ENCODE assay signal across 11 cellular contexts in genomic region chr3:38173834-38174418, GRCh38. TPM values are rescaled to one million over a fixed set of nuclear protein-coding genes. Genes with fewer than 3 reads are reported as not detected.
A peak's percentile ranks its signal among the peaks of the same experiment; 100 is the strongest.
DNase-seq lines count a peak whose midpoint lies in the region; ATAC-seq, FAIRE-seq and TF ChIP-seq lines count a peak whose summit lies in the region.
"Had no signal": no experiment of that assay in that cellular context is flagged by ENCODE, and none has a peak within 500 bp of the region (broad histone marks: within the 10 kb centered on the region; RNA-seq: fewer than 3 reads in every experiment).

No MANE protein-coding gene starts in this region.

- POLR2A ChIA-PET in CD8-positive, alpha-beta T cell (lab: Charles Lee) = no interaction called here

- no peaks in the 10 kb centered on the region for H3K9me3 ChIP-seq in CD8-positive, alpha-beta T cell (ENCODE audit: low read length)

- peaks cover 12% of the 10 kb centered on the region for H3K36me3 Mint-ChIP-seq in CD8-positive, alpha-beta T cell
- peaks cover 12% of the 10 kb centered on the region for H3K36me3 Mint-ChIP-seq in activated T-helper 2 cell treated with anti-CD3 and anti-CD28 coated beads, Interferon-gamma antibody, Interleukin-2, Interleukin-4, amounts not matched to agents 10 μg/mL and 5 μg/mL and 100 μg/mL, durations not matched to agents 14 hours and 24 hours and 36 hours (ENCODE audit: low read depth)

- H3K4me1 Mint-ChIP-seq in CD8-positive, alpha-beta T cell (ENCODE audit: low read depth) = peaks cover 63% of the 10 kb centered on the region
- H3K4me1 Mint-ChIP-seq in activated T-helper 2 cell treated with anti-CD3 and anti-CD28 coated beads, Interferon-gamma antibody, Interleukin-2, Interleukin-4, amounts not matched to agents 10 μg/mL and 5 μg/mL and 100 μg/mL, durations not matched to agents 14 hours and 24 hours and 36 hours (ENCODE audit: low read depth) = peaks cover 51% of the 10 kb centered on the region

- H3K27me3 Mint-ChIP-seq in CD8-positive, alpha-beta T cell (ENCODE audit: low read depth) = no peaks in the 10 kb centered on the region
- no peaks in the 10 kb centered on the region for H3K27me3 Mint-ChIP-seq in activated T-helper 2 cell treated with anti-CD3 and anti-CD28 coated beads, Interferon-gamma antibody, Interleukin-2, Interleukin-4, amounts not matched to agents 10 μg/mL and 5 μg/mL and 100 μg/mL, durations not matched to agents 14 hours and 24 hours and 36 hours (ENCODE audit: low read depth)

- peak overlapping the region; percentile 19 for H3K27ac Mint-ChIP-seq in CD8-positive, alpha-beta T cell
- H3K27ac Mint-ChIP-seq in activated T-helper 2 cell treated with anti-CD3 and anti-CD28 coated beads, Interferon-gamma antibody, Interleukin-2, Interleukin-4, amounts not matched to agents 10 μg/mL and 5 μg/mL and 100 μg/mL, durations not matched to agents 14 hours and 24 hours and 36 hours = peak overlapping the region; percentile 42

- H3K36me3 ChIP-seq in CD8-positive, alpha-beta T cell (ENCODE audit: insufficient read depth, low read length) = no peaks in the 10 kb centered on the region

- no peak for FAIRE-seq in urothelium cell line (lab: Jason Lieb, UNC)
- FAIRE-seq: D721Med had no signal

- TF ChIP-seq CTCF in CD8-positive, alpha-beta T cell (IDR thresholded peaks at IDR 0.05) = no peak

- H3K4me3 ChIP-seq in CD8-positive, alpha-beta T cell (ENCODE audit: low read depth, low read length) = no peak overlapping the region

- intact Hi-C loops in CD8-positive, alpha-beta T cell (cut with DNase I, micrococcal nuclease) = no loop called here
- intact Hi-C loops in activated T-helper 2 cell treated with anti-CD3 and anti-CD28 coated beads, Interferon-gamma antibody, Interleukin-2, Interleukin-4, amounts not matched to agents 10 μg/mL and 5 μg/mL and 100 μg/mL, durations not matched to agents 14 hours and 24 hours and 36 hours (cut with micrococcal nuclease) = no loop called here
- intact Hi-C loops in left cardiac atrium (cut with DNase I) = no loop called here

- CTCF ChIA-PET in CD8-positive, alpha-beta T cell (lab: Charles Lee) = no interaction called here

- ATAC-seq in CD8-positive, alpha-beta T cell = no peak
- ATAC-seq in GM18867 (IDR thresholded peaks at IDR 0.05; ENCODE audit: unreplicated experiment) = peak; percentile 57
- ATAC-seq in HG03095 (IDR thresholded peaks at IDR 0.05; ENCODE audit: unreplicated experiment) = peak; percentile 53
- ATAC-seq in HG02840 (IDR thresholded peaks at IDR 0.05; ENCODE audit: low FRiP score, unreplicated experiment) = no peak
- ATAC-seq in left cardiac atrium = no peak

- H3K4me1 ChIP-seq in CD8-positive, alpha-beta T cell (ENCODE audit: insufficient read depth, low read length) = peaks cover 24% of the 10 kb centered on the region

- no peaks in the 10 kb centered on the region for H3K9me3 Mint-ChIP-seq in CD8-positive, alpha-beta T cell
- H3K9me3 Mint-ChIP-seq in activated T-helper 2 cell treated with anti-CD3 and anti-CD28 coated beads, Interferon-gamma antibody, Interleukin-2, Interleukin-4, amounts not matched to agents 10 μg/mL and 5 μg/mL and 100 μg/mL, durations not matched to agents 14 hours and 24 hours and 36 hours = no peaks in the 10 kb centered on the region

- H3K27me3 ChIP-seq in CD8-positive, alpha-beta T cell (ENCODE audit: insufficient read depth, low read length) = no peaks in the 10 kb centered on the region

- H3K4me3 Mint-ChIP-seq in CD8-positive, alpha-beta T cell = peak overlapping the region; percentile 7
- peak overlapping the region; percentile 45 for H3K4me3 Mint-ChIP-seq in activated T-helper 2 cell treated with anti-CD3 and anti-CD28 coated beads, Interferon-gamma antibody, Interleukin-2, Interleukin-4, amounts not matched to agents 10 μg/mL and 5 μg/mL and 100 μg/mL, durations not matched to agents 14 hours and 24 hours and 36 hours (ENCODE audit: low read depth)

- no peak overlapping the region for H3K27ac ChIP-seq in CD8-positive, alpha-beta T cell (ENCODE audit: low read depth, low read length)

- no peak for DNase-seq in CD8-positive, alpha-beta T cell
- no peak for DNase-seq in activated T-helper 2 cell treated with anti-CD3 and anti-CD28 coated beads, Interferon-gamma antibody, Interleukin-2, Interleukin-4, amounts not matched to agents 10 μg/mL and 5 μg/mL and 100 μg/mL, durations not matched to agents 14 hours and 24 hours and 36 hours (ENCODE audit: low spot score)
- no peak for DNase-seq in foreskin melanocyte
- no peak for DNase-seq in left cardiac atrium
- DNase-seq in urothelium cell line (ENCODE audit: low spot score) = no peak
- DNase-seq: mesendoderm, SIG-M5 had no signal

RNA-seq across cellular contexts. Expression of gene OXSR1, which starts 8.6 kb away (rescaled TPM):
- 10 to 100 TPM; 45.4 to 45.6 TPM for total RNA-seq in CD8-positive, alpha-beta T cell
- 62.2 and 65.8 TPM in 2 replicates for total RNA-seq in activated T-helper 2 cell treated with anti-CD3 and anti-CD28 coated beads, Interferon-gamma antibody, Interleukin-2, Interleukin-4, amounts not matched to agents 10 μg/mL and 5 μg/mL and 100 μg/mL, durations not matched to agents 14 hours and 24 hours and 36 hours
- 10 to 100 TPM; 21.4 to 35.2 TPM for total RNA-seq in left cardiac atrium

RNA-seq across cellular contexts. Expression of gene MYD88, which starts 35.5 kb away (rescaled TPM):
- 10 to 100 TPM; 32.2 to 32.7 TPM for total RNA-seq in CD8-positive, alpha-beta T cell
- total RNA-seq in activated T-helper 2 cell treated with anti-CD3 and anti-CD28 coated beads, Interferon-gamma antibody, Interleukin-2, Interleukin-4, amounts not matched to agents 10 μg/mL and 5 μg/mL and 100 μg/mL, durations not matched to agents 14 hours and 24 hours and 36 hours = 36.5 and 46.5 TPM in 2 replicates
- 10 to 100 TPM; 10.8 to 19.0 TPM for total RNA-seq in left cardiac atrium

RNA-seq across cellular contexts. Expression of gene ACAA1, which starts 37.0 kb away (rescaled TPM):
- total RNA-seq in CD8-positive, alpha-beta T cell = 10 to 100 TPM; 49.4 to 49.9 TPM
- total RNA-seq in activated T-helper 2 cell treated with anti-CD3 and anti-CD28 coated beads, Interferon-gamma antibody, Interleukin-2, Interleukin-4, amounts not matched to agents 10 μg/mL and 5 μg/mL and 100 μg/mL, durations not matched to agents 14 hours and 24 hours and 36 hours = 68.6 and 69.5 TPM in 2 replicates
- 10 to 100 TPM; 73.8 to 80.8 TPM for total RNA-seq in left cardiac atrium

Comparison
In these comparisons a context has a peak if more than half of its experiments do, and no peak if none do; other contexts are left out.
1. ATAC-seq: peak in GM18867 (single experiment) and HG03095 (single experiment); none in CD8-positive, alpha-beta T cell (single experiment), HG02840 (single experiment) and left cardiac atrium (0 of 2).